Comparison of ENCODE assay signal across 31 cellular contexts in the genomic region with DNA sequence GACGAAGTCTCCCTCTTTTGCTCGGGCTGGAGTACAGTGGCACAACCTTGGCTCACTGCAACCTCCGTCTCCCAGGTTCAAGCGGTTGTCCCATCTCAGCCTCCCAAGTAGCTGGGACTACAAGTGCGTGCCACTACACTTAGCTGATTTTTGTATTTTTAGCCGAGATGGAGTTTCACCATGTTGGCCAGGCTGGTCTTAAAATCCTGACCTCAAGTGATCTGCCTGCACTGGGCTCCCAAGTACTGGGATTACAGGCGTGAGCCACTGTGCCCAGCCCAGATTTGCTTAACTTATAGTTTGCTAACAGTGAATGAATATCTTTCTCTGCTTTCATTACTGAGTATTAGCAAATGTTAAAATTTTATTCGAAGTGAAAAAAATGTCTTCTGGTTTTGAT.
DNase-seq lines count a peak whose midpoint lies in the region; ATAC-seq and TF ChIP-seq lines count a peak whose summit lies in the region.
"Had no signal": no experiment of that assay in that cellular context is flagged by ENCODE, and none has a peak within 500 bp of the region (broad histone marks: within the 10 kb centered on the region; RNA-seq: fewer than 3 reads in every experiment).

No MANE protein-coding gene starts in this region.

- WGBS in psoas muscle, 3 donors = 47 to 86% (median 57%) methylated on average over 8 of the region's 8 CpGs

- in situ Hi-C loops in gastrocnemius medialis (cut with MboI; ENCODE audit: low sequenced_read_pairs in 4 of 4) = no loop called here

- H3K36me3 ChIP-seq in psoas muscle (ENCODE audit: insufficient read depth in 1 of 2, low read depth in 1 of 2) (peaks cover 0 to 13% of the 10 kb centered on the region in 2 donors), gastrocnemius medialis (peaks cover 0 to 12% of the 10 kb centered on the region in 2 donors)
- H3K36me3 ChIP-seq: BE2C had no signal

- DNase-seq in psoas muscle (peak in 1 of 2 donors; percentile 46), gastrocnemius medialis (peak in 1 of 2 donors; percentile 43), WTC11 (ENCODE audit: low spot score) (no peak)
- DNase-seq: 8988T; ACHN; AML-193; BE2C; C1 segment of cervical spinal cord; Caco-2; Calu3; CD4-positive, alpha-beta memory T cell; CD4-positive, alpha-beta T cell; CD4-positive, CD25-positive, alpha-beta regulatory T cell; CD8-positive, alpha-beta memory T cell; CD8-positive, alpha-beta T cell; COR-L47; DMS 273 treated with DMSO at 0.1 percent for 48 hours; DMS153; DMS53; DMS79; DMS79 treated with DMSO at 0.1 percent for 48 hours; DND-41; EL had no signal

- H3K4me1 ChIP-seq in psoas muscle (peaks cover 3% of the 10 kb centered on the region), gastrocnemius medialis (peaks cover 0 to 3% of the 10 kb centered on the region in 2 donors)
- H3K4me1 ChIP-seq: A549; BE2C; BLaER1; BLaER1 treated with 17β-estradiol and CSF1 and Interleukin-3, amounts not matched to agents 10 nM and 100 nM; Caco-2 had no signal

- CTCF ChIA-PET in WTC11 (lab: Charles Lee) = no interaction called here

- no peak overlapping the region for H3K27ac Mint-ChIP-seq in WTC11
- H3K27ac Mint-ChIP-seq: B cell; CD4-positive, alpha-beta memory T cell; CD4-positive, alpha-beta T cell; CD4-positive, CD25-positive, alpha-beta regulatory T cell; CD8-positive, alpha-beta memory T cell; CD8-positive, alpha-beta T cell had no signal

- H3K9me3 ChIP-seq in psoas muscle = no peaks in the 10 kb centered on the region
- H3K9me3 ChIP-seq in gastrocnemius medialis = no peaks in the 10 kb centered on the region
- H3K9me3 ChIP-seq: BE2C, Caco-2 had no signal

- peaks cover 47% of the 10 kb centered on the region for H3K36me3 Mint-ChIP-seq in WTC11

- intact Hi-C loops in psoas muscle (cut with DNase I) (no loop called here), gastrocnemius medialis (cut with DNase I; ENCODE audit: low total_unique reads) (no loop called here)

- H3K4me3 Mint-ChIP-seq in WTC11 = no peak overlapping the region
- H3K4me3 Mint-ChIP-seq: B cell; CD14-positive monocyte; CD4-positive, alpha-beta memory T cell; CD4-positive, alpha-beta T cell; CD4-positive, CD25-positive, alpha-beta regulatory T cell; CD8-positive, alpha-beta memory T cell; CD8-positive, alpha-beta T cell had no signal

- H3K27me3 ChIP-seq in psoas muscle (ENCODE audit: insufficient read depth in 3 of 3, low read length in 2 of 3) (no peaks in the 10 kb centered on the region), gastrocnemius medialis (no peaks in the 10 kb centered on the region)
- H3K27me3 ChIP-seq: BE2C; BLaER1; BLaER1 treated with 17β-estradiol and CSF1 and Interleukin-3, amounts not matched to agents 10 nM and 100 nM had no signal

- H3K4me3 ChIP-seq in psoas muscle (no peak overlapping the region), gastrocnemius medialis (no peak overlapping the region)
- H3K4me3 ChIP-seq: A549; BLaER1; BLaER1 treated with 17β-estradiol and CSF1 and Interleukin-3, amounts not matched to agents 10 nM and 100 nM had no signal

- H3K4me1 Mint-ChIP-seq in WTC11 = peaks cover 4% of the 10 kb centered on the region
- H3K4me1 Mint-ChIP-seq: B cell, CD14-positive monocyte had no signal

- no peak for TF ChIP-seq POLR2A in gastrocnemius medialis (IDR thresholded peaks at IDR 0.05)

- no peak overlapping the region for H3K27ac ChIP-seq in psoas muscle
- H3K27ac ChIP-seq in gastrocnemius medialis = no peak overlapping the region
- H3K27ac ChIP-seq: 22Rv1; A549; BLaER1; BLaER1 treated with 17β-estradiol and CSF1 and Interleukin-3, amounts not matched to agents 10 nM and 100 nM; C4-2B had no signal

- TF ChIP-seq CTCF in psoas muscle (IDR thresholded peaks at IDR 0.05) (no peak), gastrocnemius medialis (IDR thresholded peaks at IDR 0.05 in 4 of 5, conservative IDR thresholded peaks at IDR 0.05 in 1 of 5) (no peak), WTC11 (IDR thresholded peaks at IDR 0.05) (no peak)

- H3K9me3 Mint-ChIP-seq in WTC11 = peaks cover 30% of the 10 kb centered on the region

- ATAC-seq in psoas muscle (peak in 3 of 4 donors; percentile 46 to 88 (median 82)), gastrocnemius medialis (peak; percentile 39 to 80), WTC11 (no peak), GM21528 (IDR thresholded peaks at IDR 0.05; ENCODE audit: low FRiP score, unreplicated experiment) (no peak)
- ATAC-seq: A549; CD8-positive, alpha-beta T cell had no signal

- no peaks in the 10 kb centered on the region for H3K27me3 Mint-ChIP-seq in WTC11 (ENCODE audit: low read depth)
- H3K27me3 Mint-ChIP-seq: B cell; CD4-positive, alpha-beta memory T cell; CD4-positive, alpha-beta T cell; CD4-positive, CD25-positive, alpha-beta regulatory T cell; CD8-positive, alpha-beta memory T cell had no signal

- POLR2A ChIA-PET in WTC11 (lab: Charles Lee) = no interaction called here

TF ChIP-seq in WTC11, 78 proteins besides CTCF, POLR2A, EP300 and RAD21 (continues in another document):
- TF ChIP-seq, protein P1, sequence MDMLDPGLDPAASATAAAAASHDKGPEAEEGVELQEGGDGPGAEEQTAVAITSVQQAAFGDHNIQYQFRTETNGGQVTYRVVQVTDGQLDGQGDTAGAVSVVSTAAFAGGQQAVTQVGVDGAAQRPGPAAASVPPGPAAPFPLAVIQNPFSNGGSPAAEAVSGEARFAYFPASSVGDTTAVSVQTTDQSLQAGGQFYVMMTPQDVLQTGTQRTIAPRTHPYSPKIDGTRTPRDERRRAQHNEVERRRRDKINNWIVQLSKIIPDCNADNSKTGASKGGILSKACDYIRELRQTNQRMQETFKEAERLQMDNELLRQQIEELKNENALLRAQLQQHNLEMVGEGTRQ (CRISPR knock-in tag; IDR thresholded peaks at IDR 0.05) = no peak
- no peak for TF ChIP-seq TEAD4 (CRISPR knock-in tag; IDR thresholded peaks at IDR 0.05)
- no peak for TF ChIP-seq ZNF416 (CRISPR knock-in tag; IDR thresholded peaks at IDR 0.05)
- TF ChIP-seq, protein P2, sequence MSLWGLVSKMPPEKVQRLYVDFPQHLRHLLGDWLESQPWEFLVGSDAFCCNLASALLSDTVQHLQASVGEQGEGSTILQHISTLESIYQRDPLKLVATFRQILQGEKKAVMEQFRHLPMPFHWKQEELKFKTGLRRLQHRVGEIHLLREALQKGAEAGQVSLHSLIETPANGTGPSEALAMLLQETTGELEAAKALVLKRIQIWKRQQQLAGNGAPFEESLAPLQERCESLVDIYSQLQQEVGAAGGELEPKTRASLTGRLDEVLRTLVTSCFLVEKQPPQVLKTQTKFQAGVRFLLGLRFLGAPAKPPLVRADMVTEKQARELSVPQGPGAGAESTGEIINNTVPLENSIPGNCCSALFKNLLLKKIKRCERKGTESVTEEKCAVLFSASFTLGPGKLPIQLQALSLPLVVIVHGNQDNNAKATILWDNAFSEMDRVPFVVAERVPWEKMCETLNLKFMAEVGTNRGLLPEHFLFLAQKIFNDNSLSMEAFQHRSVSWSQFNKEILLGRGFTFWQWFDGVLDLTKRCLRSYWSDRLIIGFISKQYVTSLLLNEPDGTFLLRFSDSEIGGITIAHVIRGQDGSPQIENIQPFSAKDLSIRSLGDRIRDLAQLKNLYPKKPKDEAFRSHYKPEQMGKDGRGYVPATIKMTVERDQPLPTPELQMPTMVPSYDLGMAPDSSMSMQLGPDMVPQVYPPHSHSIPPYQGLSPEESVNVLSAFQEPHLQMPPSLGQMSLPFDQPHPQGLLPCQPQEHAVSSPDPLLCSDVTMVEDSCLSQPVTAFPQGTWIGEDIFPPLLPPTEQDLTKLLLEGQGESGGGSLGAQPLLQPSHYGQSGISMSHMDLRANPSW (CRISPR knock-in tag; conservative IDR thresholded peaks at IDR 0.05; ENCODE audit: low read depth) = no peak
- no peak for TF ChIP-seq ZNF219 (CRISPR knock-in tag; IDR thresholded peaks at IDR 0.05; ENCODE audit: borderline replicate concordance)
- TF ChIP-seq, protein P3, sequence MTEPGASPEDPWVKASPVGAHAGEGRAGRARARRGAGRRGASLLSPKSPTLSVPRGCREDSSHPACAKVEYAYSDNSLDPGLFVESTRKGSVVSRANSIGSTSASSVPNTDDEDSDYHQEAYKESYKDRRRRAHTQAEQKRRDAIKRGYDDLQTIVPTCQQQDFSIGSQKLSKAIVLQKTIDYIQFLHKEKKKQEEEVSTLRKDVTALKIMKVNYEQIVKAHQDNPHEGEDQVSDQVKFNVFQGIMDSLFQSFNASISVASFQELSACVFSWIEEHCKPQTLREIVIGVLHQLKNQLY (CRISPR knock-in tag; IDR thresholded peaks at IDR 0.05) = no peak
- no peak for TF ChIP-seq ZNF423 (CRISPR knock-in tag; IDR thresholded peaks at IDR 0.05)
- no peak for TF ChIP-seq HMGA2 (CRISPR knock-in tag; IDR thresholded peaks at IDR 0.05)
- TF ChIP-seq IRF2 (CRISPR knock-in tag; IDR thresholded peaks at IDR 0.05; ENCODE audit: borderline replicate concordance, low read depth) = no peak
- no peak for TF ChIP-seq NFYB (CRISPR knock-in tag; conservative IDR thresholded peaks at IDR 0.05; ENCODE audit: low read depth)
- TF ChIP-seq ZNF138 (CRISPR knock-in tag; conservative IDR thresholded peaks at IDR 0.05) = no peak
- TF ChIP-seq, protein P4, sequence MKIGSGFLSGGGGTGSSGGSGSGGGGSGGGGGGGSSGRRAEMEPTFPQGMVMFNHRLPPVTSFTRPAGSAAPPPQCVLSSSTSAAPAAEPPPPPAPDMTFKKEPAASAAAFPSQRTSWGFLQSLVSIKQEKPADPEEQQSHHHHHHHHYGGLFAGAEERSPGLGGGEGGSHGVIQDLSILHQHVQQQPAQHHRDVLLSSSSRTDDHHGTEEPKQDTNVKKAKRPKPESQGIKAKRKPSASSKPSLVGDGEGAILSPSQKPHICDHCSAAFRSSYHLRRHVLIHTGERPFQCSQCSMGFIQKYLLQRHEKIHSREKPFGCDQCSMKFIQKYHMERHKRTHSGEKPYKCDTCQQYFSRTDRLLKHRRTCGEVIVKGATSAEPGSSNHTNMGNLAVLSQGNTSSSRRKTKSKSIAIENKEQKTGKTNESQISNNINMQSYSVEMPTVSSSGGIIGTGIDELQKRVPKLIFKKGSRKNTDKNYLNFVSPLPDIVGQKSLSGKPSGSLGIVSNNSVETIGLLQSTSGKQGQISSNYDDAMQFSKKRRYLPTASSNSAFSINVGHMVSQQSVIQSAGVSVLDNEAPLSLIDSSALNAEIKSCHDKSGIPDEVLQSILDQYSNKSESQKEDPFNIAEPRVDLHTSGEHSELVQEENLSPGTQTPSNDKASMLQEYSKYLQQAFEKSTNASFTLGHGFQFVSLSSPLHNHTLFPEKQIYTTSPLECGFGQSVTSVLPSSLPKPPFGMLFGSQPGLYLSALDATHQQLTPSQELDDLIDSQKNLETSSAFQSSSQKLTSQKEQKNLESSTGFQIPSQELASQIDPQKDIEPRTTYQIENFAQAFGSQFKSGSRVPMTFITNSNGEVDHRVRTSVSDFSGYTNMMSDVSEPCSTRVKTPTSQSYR (CRISPR knock-in tag; IDR thresholded peaks at IDR 0.05) = no peak
- TF ChIP-seq NFE2L1 (CRISPR knock-in tag; IDR thresholded peaks at IDR 0.05) = no peak

Comparison
In these comparisons a context has a peak if more than half of its experiments do, and no peak if none do; other contexts are left out.
1. ATAC-seq: peak in psoas muscle (3 of 4) and gastrocnemius medialis (2 of 2); none in WTC11 (single experiment) and GM21528 (single experiment).